Comparison of ENCODE assay signal across 8 cellular contexts in the genomic region with DNA sequence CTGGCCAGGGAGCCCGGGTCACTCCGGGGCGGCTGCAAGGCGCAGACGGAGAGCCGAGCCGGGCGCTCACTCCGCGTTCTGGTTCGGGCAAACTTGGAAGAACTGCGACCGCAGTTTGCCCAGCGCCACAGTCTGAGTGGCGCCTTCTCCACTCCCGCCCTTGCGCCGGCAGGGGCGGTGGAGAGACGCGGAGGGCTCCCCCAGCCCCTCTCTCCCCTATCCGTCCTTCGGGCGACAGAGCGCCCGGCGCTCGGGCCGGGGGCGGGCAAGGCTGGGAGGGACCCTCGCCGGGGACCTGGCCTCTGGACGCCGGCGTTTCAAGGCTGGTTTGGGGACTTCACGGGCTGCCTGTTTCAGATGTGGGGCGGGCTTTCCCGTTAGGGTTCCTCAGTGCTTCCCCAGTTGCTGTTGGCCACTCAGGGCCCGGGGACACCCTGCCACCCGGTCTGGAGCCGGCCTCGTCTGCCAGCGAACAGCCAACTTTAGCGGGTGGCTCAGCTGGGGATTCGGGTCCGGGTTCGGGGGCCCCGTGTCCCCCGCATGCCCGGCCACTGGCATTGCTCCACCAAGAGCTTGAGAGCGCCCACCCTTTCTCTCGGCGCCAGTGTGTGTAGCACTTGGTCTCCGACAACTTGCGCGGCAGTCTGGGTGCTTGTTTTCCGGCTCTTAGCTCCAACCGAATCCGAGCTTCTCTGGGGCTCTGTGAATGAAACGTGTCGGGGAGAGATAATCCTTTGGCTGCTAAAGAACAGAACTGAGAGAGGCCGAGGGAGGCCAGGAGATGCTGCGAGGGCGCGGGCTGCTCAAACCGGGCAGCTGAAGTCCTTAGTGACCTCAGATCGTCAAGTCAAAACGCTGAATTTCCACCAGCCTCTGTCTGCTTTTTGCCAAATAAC. TPM values are rescaled to one million over a fixed set of nuclear protein-coding genes. Genes with fewer than 3 reads are reported as not detected.
A peak's percentile ranks its signal among the peaks of the same experiment; 100 is the strongest.
DNase-seq lines count a peak whose midpoint lies in the region; ATAC-seq and TF ChIP-seq lines count a peak whose summit lies in the region.

No MANE protein-coding gene starts in this region.

- WGBS in H9 (ENCODE audit: extremely low coverage, insufficient read length, low lambda C conversion rate) = no CpG with 5 or more reads among the region's 68 CpGs
- WGBS in mammary epithelial cell (ENCODE audit: low coverage, missing lambda C conversion rate) = 0% methylated on average over 27 of the region's 68 CpGs

- no peak overlapping the region for H4K5ac ChIP-seq in H9 (ENCODE audit: insufficient read length, low read depth, low read length)

- H3K23me2 ChIP-seq in H9 (ENCODE audit: insufficient read length, low read depth, low read length, poor library complexity, severe bottlenecking) = peaks cover 17% of the 10 kb centered on the region

- H3K79me1 ChIP-seq in H9 (ENCODE audit: insufficient read depth, low read depth, low read length, poor library complexity, severe bottlenecking) = no peaks in the 10 kb centered on the region

- H2BK120ac ChIP-seq in H9 (ENCODE audit: low read depth, low read length, poor library complexity, severe bottlenecking) = no peak overlapping the region

- no peak overlapping the region for H2BK15ac ChIP-seq in H9 (ENCODE audit: low read depth, low read length)

- H3K18ac ChIP-seq in H9 (ENCODE audit: insufficient read length, low read depth, low read length) = no peak overlapping the region

- H3K27me3 ChIP-seq in H9 (ENCODE audit: insufficient read depth, low read length) (no peaks in the 10 kb centered on the region), mammary epithelial cell (ENCODE audit: insufficient read depth, low read length) (no peaks in the 10 kb centered on the region), kidney epithelial cell (ENCODE audit: control insufficient read depth, insufficient read depth, low read length) (no peaks in the 10 kb centered on the region), stomach smooth muscle (ENCODE audit: control insufficient read depth in 1 of 2, insufficient read depth in 2 of 2, low read length in 2 of 2) (peaks cover 0 to 2% of the 10 kb centered on the region in 2 donors)

- H3K27me3 Mint-ChIP-seq in H9 (ENCODE audit: low read depth) = peaks cover 1% of the 10 kb centered on the region

- BruUV-seq in mammary epithelial cell (replicated peaks; lab: Mats Ljungman, UMichigan) = no TSS peak

- H3K56ac ChIP-seq in H9 (ENCODE audit: insufficient read length, low read depth, low read length) = no peak overlapping the region

- H2AFZ ChIP-seq in H9 (ENCODE audit: low read length) (no peak overlapping the region), mammary epithelial cell (ENCODE audit: low read depth, low read length) (peak overlapping the region; percentile 84)

- H3K27ac ChIP-seq in H9 (ENCODE audit: insufficient read length, low read depth, low read length) (no peak overlapping the region), mammary epithelial cell (ENCODE audit: insufficient read depth, low read depth, low read length) (peak overlapping the region; percentile 46), stomach smooth muscle (ENCODE audit: low read length) (peak overlapping the region; percentile 58)

- no peaks in the 10 kb centered on the region for H3K9me3 ChIP-seq in H9 (ENCODE audit: control insufficient read depth, low read depth, low read length)
- H3K9me3 ChIP-seq in mammary epithelial cell (replicated peaks; ENCODE audit: insufficient read depth, low read length) = no peaks in the 10 kb centered on the region
- H3K9me3 ChIP-seq in stomach smooth muscle (ENCODE audit: control insufficient read depth in 2 of 2, low read length in 2 of 2) = no peaks in the 10 kb centered on the region

- no peak overlapping the region for H2AK5ac ChIP-seq in H9 (ENCODE audit: insufficient read length, low read length)

- H2BK12ac ChIP-seq in H9 (ENCODE audit: insufficient read length, low read depth, low read length) = no peak overlapping the region

- H3K9me3 Mint-ChIP-seq in H9 = peaks cover 0 to 2% of the 10 kb centered on the region in 2 experiments; a peak in 1 of 5 replicates

- no peak for ATAC-seq in GM18870 (IDR thresholded peaks at IDR 0.05; ENCODE audit: unreplicated experiment)

- peak overlapping the region; percentile 91 for H3K9ac ChIP-seq in H9 (ENCODE audit: extremely low read depth, insufficient read length, low read length)
- H3K9ac ChIP-seq in mammary epithelial cell (ENCODE audit: insufficient read depth, low read length) = peak overlapping the region; percentile 73
- H3K9ac ChIP-seq in stomach smooth muscle (ENCODE audit: low read length in 2 of 2) = peak overlapping the region; percentile 63 to 90

- dilution Hi-C loops in mammary epithelial cell (cut with HindIII; ENCODE audit: low sequenced_read_pairs) = no loop called here

- H3K79me2 ChIP-seq in H9 (ENCODE audit: insufficient read depth, low read length) (peaks cover 5% of the 10 kb centered on the region; the same call in 1 of the 2 replicates), mammary epithelial cell (ENCODE audit: insufficient read depth, low read length) (peaks cover 7% of the 10 kb centered on the region)

- POLR2A ChIA-PET in GM10248 (lab: Yijun Ruan, JAX) = no interaction called here

- no peak overlapping the region for H3T11ph ChIP-seq in H9 (ENCODE audit: low read length)

- DNase-seq in H9 (peak; percentile 78), NCI-H226 (peak; percentile 77), mammary epithelial cell (peak; percentile 90), kidney epithelial cell (ENCODE audit: low read depth) (peak; percentile 43), GM10248 (ENCODE audit: extremely low spot score) (no peak)
- no peak for DNase-seq in stimulated activated CD4-positive, alpha-beta T cell treated with anti-CD3 and anti-CD28 coated beads, Interleukin-2, amount 100 ng/mL, for 48 hours

- H3K4me1 Mint-ChIP-seq in H9 = peaks cover 65 to 67% of the 10 kb centered on the region in 2 experiments

- H3K36me3 ChIP-seq in mammary epithelial cell (ENCODE audit: insufficient read depth, low read length) (no peaks in the 10 kb centered on the region), kidney epithelial cell (ENCODE audit: control insufficient read depth, insufficient read depth, low read length) (no peaks in the 10 kb centered on the region), stomach smooth muscle (ENCODE audit: control insufficient read depth in 2 of 2, insufficient read depth in 2 of 2, low read length in 2 of 2) (no peaks in the 10 kb centered on the region)

- intact Hi-C loops in mammary epithelial cell (cut with micrococcal nuclease) = loop anchor here (1.0 to 10.0 kb wide), 16 partner anchors 77 to 1134 kb away; no protein-coding TSS in a partner anchor

- peaks cover 0 to 6% (median 0%) of the 10 kb centered on the region in 3 experiments; a peak in 3 of 7 replicates for H3K36me3 Mint-ChIP-seq in H9 (ENCODE audit: insufficient read depth in 1 of 3, low read depth in 3 of 3)

- H4K8ac ChIP-seq in H9 (replicated peaks; ENCODE audit: insufficient read length, low read depth, low read length) = no peak overlapping the region

- TF ChIP-seq CTCF in H9 (conservative IDR thresholded peaks at IDR 0.05) (peak; percentile 72), mammary epithelial cell (conservative IDR thresholded peaks at IDR 0.05 in 1 of 2, IDR thresholded peaks at IDR 0.05 in 1 of 2; ENCODE audit: extremely low read depth in 1 of 2, insufficient read depth in 1 of 2, low read depth in 1 of 2, low read length in 2 of 2) (peak; percentile 24 to 69), kidney epithelial cell (IDR thresholded peaks at IDR 0.05; ENCODE audit: insufficient read depth, low read length, poor library complexity, severe bottlenecking) (peak; percentile 65), GM10248 (IDR thresholded peaks at IDR 0.05; ENCODE audit: control extremely low read depth, extremely low read depth, low read depth, missing control alignments) (no peak)

- peak overlapping the region; percentile 86 to 97 (median 89) for H3K27ac Mint-ChIP-seq in H9

- CTCF ChIA-PET in mammary epithelial cell (lab: Charles Lee; ENCODE audit: low non-redundant PET) = interaction anchor here (0.5 to 0.7 kb wide), 3 partner anchors 57 to 224 kb away, joined by 3 to 4 read pairs (median 3); no protein-coding TSS in a partner anchor
- CTCF ChIA-PET in GM10248 (lab: Yijun Ruan, JAX) = no interaction called here

- H3K23ac ChIP-seq in H9 (ENCODE audit: insufficient read length, low read depth, low read length) = no peak overlapping the region

- no peak overlapping the region for H2BK20ac ChIP-seq in H9 (ENCODE audit: low read depth, low read length, poor library complexity, severe bottlenecking)

- H3K4me3 ChIP-seq in mammary epithelial cell (replicated peaks in 1 of 3; ENCODE audit: insufficient read depth in 1 of 3, low read depth in 2 of 3, low read length in 3 of 3) = peak overlapping the region; percentile 45 to 92 (median 84)
- H3K4me3 ChIP-seq in kidney epithelial cell (ENCODE audit: low read depth, low read length) = peak overlapping the region; percentile 76
- H3K4me3 ChIP-seq in stomach smooth muscle (ENCODE audit: low read length in 2 of 2) = peak overlapping the region; percentile 83 to 86

- H3K4ac ChIP-seq in H9 (ENCODE audit: low read depth, low read length) = no peak overlapping the region

- peak overlapping the region; percentile 72 for H3K14ac ChIP-seq in H9 (ENCODE audit: insufficient read depth, low read length)

- H4K91ac ChIP-seq in H9 (ENCODE audit: insufficient read length, low read depth, low read length) = no peak overlapping the region

- peak overlapping the region; percentile 92 to 96 for H3K4me3 Mint-ChIP-seq in H9

- H4K20me1 ChIP-seq in H9 (ENCODE audit: control insufficient read depth, insufficient read depth, insufficient read length) (no peaks in the 10 kb centered on the region), mammary epithelial cell (ENCODE audit: insufficient read depth, low read length) (no peaks in the 10 kb centered on the region)

- H3K4me1 ChIP-seq in H9 (ENCODE audit: insufficient read depth, low read length) = no peaks in the 10 kb centered on the region; the same call in 1 of the 2 replicates
- peaks cover 20% of the 10 kb centered on the region for H3K4me1 ChIP-seq in mammary epithelial cell (ENCODE audit: insufficient read depth, low read length)
- H3K4me1 ChIP-seq in stomach smooth muscle (ENCODE audit: control insufficient read depth, insufficient read depth, low read length) = peaks cover 8% of the 10 kb centered on the region

- H3K4me2 ChIP-seq in H9 (ENCODE audit: insufficient read depth, insufficient read length, low read length) (peak overlapping the region; percentile 99), mammary epithelial cell (ENCODE audit: insufficient read depth, low read depth, low read length) (peak overlapping the region; percentile 87)

- in situ Hi-C loops in mammary epithelial cell (cut with MboI; ENCODE audit: low sequenced_read_pairs in 2 of 2) = loop anchor here in 1 of 2 donors (10.0 to 25.0 kb wide), 2 partner anchors 337 to 1109 kb away; no protein-coding TSS in a partner anchor

- no peak overlapping the region for H2BK5ac ChIP-seq in H9 (ENCODE audit: insufficient read length, low read length)

RNA-seq across cellular contexts. Expression of a gene that starts 1.5 kb away (rescaled TPM):
- total RNA-seq in H9 (2021) = 15.6 and 16.1 TPM in 2 replicates
- 10 to 100 TPM in 1 of 2 donors, 1 to 10 TPM in 1; 3.0 to 31.2 TPM for total RNA-seq in mammary epithelial cell
- polyA plus RNA-seq in mammary epithelial cell = 3.4 TPM
- polyA minus RNA-seq in mammary epithelial cell = 0.83 TPM
- total RNA-seq in kidney epithelial cell = 62.6 and 62.7 TPM in 2 replicates

Comparison
In these comparisons a context has a peak if more than half of its experiments do, and no peak if none do; other contexts are left out.
1. DNase-seq: peak in H9 (single experiment), NCI-H226 (single experiment), mammary epithelial cell (single experiment) and kidney epithelial cell (single experiment); none in stimulated activated CD4-positive, alpha-beta T cell treated with anti-CD3 and anti-CD28 coated beads, Interleukin-2, amount 100 ng/mL, for 48 hours (0 of 2) and GM10248 (single experiment).
2. Peak in every context shown above with its lines, with median percentiles within 50 percentile points of each other: H3K9ac ChIP-seq and H3K4me3 ChIP-seq.